1 cellular context compared by ENCODE assay signal in genomic region chr16:66961065-66961744, GRCh38.
TF ChIP-seq lines count a peak whose summit lies in the region.

TSS of gene CES3 (plus strand) at chr16:66961266. CDS start at chr16:66961308, 42 bp downstream.

TF ChIP-seq in HepG2, 621 proteins besides CTCF, POLR2A, EP300 and RAD21 (continued from another document):
- TF ChIP-seq, protein P1, sequence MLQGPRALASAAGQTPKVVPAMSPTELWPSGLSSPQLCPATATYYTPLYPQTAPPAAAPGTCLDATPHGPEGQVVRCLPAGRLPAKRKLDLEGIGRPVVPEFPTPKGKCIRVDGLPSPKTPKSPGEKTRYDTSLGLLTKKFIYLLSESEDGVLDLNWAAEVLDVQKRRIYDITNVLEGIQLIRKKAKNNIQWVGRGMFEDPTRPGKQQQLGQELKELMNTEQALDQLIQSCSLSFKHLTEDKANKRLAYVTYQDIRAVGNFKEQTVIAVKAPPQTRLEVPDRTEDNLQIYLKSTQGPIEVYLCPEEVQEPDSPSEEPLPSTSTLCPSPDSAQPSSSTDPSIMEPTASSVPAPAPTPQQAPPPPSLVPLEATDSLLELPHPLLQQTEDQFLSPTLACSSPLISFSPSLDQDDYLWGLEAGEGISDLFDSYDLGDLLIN (CRISPR knock-in tag; IDR thresholded peaks at IDR 0.05; ENCODE audit: borderline replicate concordance): no peak; the same call in 1 of the 2 replicates
- TF ChIP-seq ZNF318 (CRISPR knock-in tag; IDR thresholded peaks at IDR 0.05) (peak; percentile 12; the same call in 1 of the 2 replicates), ZEB1 (IDR thresholded peaks at IDR 0.05; ENCODE audit: insufficient replicate concordance, low read depth) (no peak), PBX3 (CRISPR knock-in tag; IDR thresholded peaks at IDR 0.05; ENCODE audit: borderline replicate concordance) (0 out of 2 replicates have a peak, but pooled peaks have one; percentile 49), NR1H2 (CRISPR knock-in tag; IDR thresholded peaks at IDR 0.05; ENCODE audit: borderline replicate concordance, low read depth) (no peak), ZNF460 (CRISPR knock-in tag; IDR thresholded peaks at IDR 0.05; ENCODE audit: borderline replicate concordance) (no peak), NR2F2 (IDR thresholded peaks at IDR 0.05; ENCODE audit: borderline replicate concordance, low read depth) (no peak), TFAP4 (IDR thresholded peaks at IDR 0.05; ENCODE audit: borderline replicate concordance, low read depth) (peak; percentile 9; the same call in 1 of the 2 replicates), HMGXB4 (CRISPR knock-in tag; IDR thresholded peaks at IDR 0.05; ENCODE audit: borderline replicate concordance in 1 of 2, low read depth in 1 of 2) (peak; percentile 99)
- TF ChIP-seq, protein P2, sequence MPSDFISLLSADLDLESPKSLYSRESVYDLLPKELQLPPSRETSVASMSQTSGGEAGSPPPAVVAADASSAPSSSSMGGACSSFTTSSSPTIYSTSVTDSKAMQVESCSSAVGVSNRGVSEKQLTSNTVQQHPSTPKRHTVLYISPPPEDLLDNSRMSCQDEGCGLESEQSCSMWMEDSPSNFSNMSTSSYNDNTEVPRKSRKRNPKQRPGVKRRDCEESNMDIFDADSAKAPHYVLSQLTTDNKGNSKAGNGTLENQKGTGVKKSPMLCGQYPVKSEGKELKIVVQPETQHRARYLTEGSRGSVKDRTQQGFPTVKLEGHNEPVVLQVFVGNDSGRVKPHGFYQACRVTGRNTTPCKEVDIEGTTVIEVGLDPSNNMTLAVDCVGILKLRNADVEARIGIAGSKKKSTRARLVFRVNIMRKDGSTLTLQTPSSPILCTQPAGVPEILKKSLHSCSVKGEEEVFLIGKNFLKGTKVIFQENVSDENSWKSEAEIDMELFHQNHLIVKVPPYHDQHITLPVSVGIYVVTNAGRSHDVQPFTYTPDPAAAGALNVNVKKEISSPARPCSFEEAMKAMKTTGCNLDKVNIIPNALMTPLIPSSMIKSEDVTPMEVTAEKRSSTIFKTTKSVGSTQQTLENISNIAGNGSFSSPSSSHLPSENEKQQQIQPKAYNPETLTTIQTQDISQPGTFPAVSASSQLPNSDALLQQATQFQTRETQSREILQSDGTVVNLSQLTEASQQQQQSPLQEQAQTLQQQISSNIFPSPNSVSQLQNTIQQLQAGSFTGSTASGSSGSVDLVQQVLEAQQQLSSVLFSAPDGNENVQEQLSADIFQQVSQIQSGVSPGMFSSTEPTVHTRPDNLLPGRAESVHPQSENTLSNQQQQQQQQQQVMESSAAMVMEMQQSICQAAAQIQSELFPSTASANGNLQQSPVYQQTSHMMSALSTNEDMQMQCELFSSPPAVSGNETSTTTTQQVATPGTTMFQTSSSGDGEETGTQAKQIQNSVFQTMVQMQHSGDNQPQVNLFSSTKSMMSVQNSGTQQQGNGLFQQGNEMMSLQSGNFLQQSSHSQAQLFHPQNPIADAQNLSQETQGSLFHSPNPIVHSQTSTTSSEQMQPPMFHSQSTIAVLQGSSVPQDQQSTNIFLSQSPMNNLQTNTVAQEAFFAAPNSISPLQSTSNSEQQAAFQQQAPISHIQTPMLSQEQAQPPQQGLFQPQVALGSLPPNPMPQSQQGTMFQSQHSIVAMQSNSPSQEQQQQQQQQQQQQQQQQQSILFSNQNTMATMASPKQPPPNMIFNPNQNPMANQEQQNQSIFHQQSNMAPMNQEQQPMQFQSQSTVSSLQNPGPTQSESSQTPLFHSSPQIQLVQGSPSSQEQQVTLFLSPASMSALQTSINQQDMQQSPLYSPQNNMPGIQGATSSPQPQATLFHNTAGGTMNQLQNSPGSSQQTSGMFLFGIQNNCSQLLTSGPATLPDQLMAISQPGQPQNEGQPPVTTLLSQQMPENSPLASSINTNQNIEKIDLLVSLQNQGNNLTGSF (CRISPR knock-in tag; IDR thresholded peaks at IDR 0.05): no peak; the same call in 1 of the 2 replicates
- TF ChIP-seq, protein P3, sequence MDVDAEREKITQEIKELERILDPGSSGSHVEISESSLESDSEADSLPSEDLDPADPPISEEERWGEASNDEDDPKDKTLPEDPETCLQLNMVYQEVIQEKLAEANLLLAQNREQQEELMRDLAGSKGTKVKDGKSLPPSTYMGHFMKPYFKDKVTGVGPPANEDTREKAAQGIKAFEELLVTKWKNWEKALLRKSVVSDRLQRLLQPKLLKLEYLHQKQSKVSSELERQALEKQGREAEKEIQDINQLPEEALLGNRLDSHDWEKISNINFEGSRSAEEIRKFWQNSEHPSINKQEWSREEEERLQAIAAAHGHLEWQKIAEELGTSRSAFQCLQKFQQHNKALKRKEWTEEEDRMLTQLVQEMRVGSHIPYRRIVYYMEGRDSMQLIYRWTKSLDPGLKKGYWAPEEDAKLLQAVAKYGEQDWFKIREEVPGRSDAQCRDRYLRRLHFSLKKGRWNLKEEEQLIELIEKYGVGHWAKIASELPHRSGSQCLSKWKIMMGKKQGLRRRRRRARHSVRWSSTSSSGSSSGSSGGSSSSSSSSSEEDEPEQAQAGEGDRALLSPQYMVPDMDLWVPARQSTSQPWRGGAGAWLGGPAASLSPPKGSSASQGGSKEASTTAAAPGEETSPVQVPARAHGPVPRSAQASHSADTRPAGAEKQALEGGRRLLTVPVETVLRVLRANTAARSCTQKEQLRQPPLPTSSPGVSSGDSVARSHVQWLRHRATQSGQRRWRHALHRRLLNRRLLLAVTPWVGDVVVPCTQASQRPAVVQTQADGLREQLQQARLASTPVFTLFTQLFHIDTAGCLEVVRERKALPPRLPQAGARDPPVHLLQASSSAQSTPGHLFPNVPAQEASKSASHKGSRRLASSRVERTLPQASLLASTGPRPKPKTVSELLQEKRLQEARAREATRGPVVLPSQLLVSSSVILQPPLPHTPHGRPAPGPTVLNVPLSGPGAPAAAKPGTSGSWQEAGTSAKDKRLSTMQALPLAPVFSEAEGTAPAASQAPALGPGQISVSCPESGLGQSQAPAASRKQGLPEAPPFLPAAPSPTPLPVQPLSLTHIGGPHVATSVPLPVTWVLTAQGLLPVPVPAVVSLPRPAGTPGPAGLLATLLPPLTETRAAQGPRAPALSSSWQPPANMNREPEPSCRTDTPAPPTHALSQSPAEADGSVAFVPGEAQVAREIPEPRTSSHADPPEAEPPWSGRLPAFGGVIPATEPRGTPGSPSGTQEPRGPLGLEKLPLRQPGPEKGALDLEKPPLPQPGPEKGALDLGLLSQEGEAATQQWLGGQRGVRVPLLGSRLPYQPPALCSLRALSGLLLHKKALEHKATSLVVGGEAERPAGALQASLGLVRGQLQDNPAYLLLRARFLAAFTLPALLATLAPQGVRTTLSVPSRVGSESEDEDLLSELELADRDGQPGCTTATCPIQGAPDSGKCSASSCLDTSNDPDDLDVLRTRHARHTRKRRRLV (CRISPR knock-in tag; IDR thresholded peaks at IDR 0.05): no peak
- TF ChIP-seq, protein P4, sequence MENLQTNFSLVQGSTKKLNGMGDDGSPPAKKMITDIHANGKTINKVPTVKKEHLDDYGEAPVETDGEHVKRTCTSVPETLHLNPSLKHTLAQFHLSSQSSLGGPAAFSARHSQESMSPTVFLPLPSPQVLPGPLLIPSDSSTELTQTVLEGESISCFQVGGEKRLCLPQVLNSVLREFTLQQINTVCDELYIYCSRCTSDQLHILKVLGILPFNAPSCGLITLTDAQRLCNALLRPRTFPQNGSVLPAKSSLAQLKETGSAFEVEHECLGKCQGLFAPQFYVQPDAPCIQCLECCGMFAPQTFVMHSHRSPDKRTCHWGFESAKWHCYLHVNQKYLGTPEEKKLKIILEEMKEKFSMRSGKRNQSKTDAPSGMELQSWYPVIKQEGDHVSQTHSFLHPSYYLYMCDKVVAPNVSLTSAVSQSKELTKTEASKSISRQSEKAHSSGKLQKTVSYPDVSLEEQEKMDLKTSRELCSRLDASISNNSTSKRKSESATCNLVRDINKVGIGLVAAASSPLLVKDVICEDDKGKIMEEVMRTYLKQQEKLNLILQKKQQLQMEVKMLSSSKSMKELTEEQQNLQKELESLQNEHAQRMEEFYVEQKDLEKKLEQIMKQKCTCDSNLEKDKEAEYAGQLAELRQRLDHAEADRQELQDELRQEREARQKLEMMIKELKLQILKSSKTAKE (CRISPR knock-in tag; IDR thresholded peaks at IDR 0.05; ENCODE audit: borderline replicate concordance): no peak
